ENCODE assay signal across 16 cellular contexts in the genomic region with DNA sequence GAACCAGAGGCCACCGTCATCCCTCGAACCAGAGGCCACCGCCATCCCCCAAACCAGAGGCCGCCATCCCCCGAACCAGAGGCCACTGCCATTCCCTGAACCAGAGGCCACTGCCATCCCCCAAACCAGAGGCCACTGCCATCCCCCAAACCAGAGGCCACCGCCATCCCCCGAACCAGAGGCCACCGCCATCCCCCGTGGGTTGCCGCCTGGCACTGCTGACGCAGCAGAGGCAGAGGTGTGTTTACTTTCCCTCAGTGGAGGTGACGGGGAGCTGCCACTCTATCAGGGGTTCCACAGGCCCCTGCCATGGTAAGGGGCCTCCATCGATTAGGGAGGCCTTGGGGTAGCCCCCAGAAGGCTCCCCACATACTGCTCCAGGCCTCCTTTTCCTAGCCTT. TPM values are rescaled to one million over a fixed set of nuclear protein-coding genes. Genes with fewer than 3 reads are reported as not detected.
A peak's percentile ranks its signal among the peaks of the same experiment; 100 is the strongest.
DNase-seq lines count a peak whose midpoint lies in the region; ATAC-seq and TF ChIP-seq lines count a peak whose summit lies in the region.
"Had no signal": no experiment of that assay in that cellular context is flagged by ENCODE, and none has a peak within 500 bp of the region (broad histone marks: within the 10 kb centered on the region; RNA-seq: fewer than 3 reads in every experiment).

No MANE protein-coding gene starts in this region.

- H2AFZ ChIP-seq in Loucy (ENCODE audit: low read length): no peak overlapping the region

- peaks cover 45% of the 10 kb centered on the region for H3K4me1 Mint-ChIP-seq in activated CD8-positive, alpha-beta memory T cell treated with anti-CD3 and anti-CD28 coated beads, Interleukin-2, amount 10 ng/mL, durations not matched to agents 7 days and 5 days
- H3K4me1 Mint-ChIP-seq in stimulated activated naive B cell treated with anti-CD40 and anti-IgM and Interleukin-4, amounts not matched to agents 10 μg/mL and 1 μg/mL and 100 μg/mL, for 72 hours: peaks cover 55 to 84% of the 10 kb centered on the region in 2 donors

- no peaks in the 10 kb centered on the region for H3K9me3 ChIP-seq in Loucy (ENCODE audit: insufficient read depth, low read depth, low read length)
- H3K9me3 ChIP-seq: A549, SJSA1 had no signal

- no peak for TF ChIP-seq CTCF in Loucy (conservative IDR thresholded peaks at IDR 0.05; ENCODE audit: low read length)

- H3F3A ChIP-seq in Loucy (ENCODE audit: low read depth): no peaks in the 10 kb centered on the region; the same call in 1 of the 2 replicates

- H3K4me1 ChIP-seq in Loucy (ENCODE audit: insufficient read depth, low read length, poor library complexity, severe bottlenecking): peaks cover 64% of the 10 kb centered on the region
- H3K4me1 ChIP-seq: A549, SJSA1 had no signal

- peak overlapping the region; percentile 97 for H3K27ac Mint-ChIP-seq in activated CD8-positive, alpha-beta memory T cell treated with anti-CD3 and anti-CD28 coated beads, Interleukin-2, amount 10 ng/mL, durations not matched to agents 7 days and 5 days
- H3K27ac Mint-ChIP-seq in stimulated activated naive B cell treated with anti-CD40 and anti-IgM and Interleukin-4, amounts not matched to agents 10 μg/mL and 1 μg/mL and 100 μg/mL, for 72 hours: peak overlapping the region; percentile 93
- H3K27ac Mint-ChIP-seq: type B pancreatic cell had no signal

- CTCF ChIA-PET in activated CD8-positive, alpha-beta memory T cell treated with anti-CD3 and anti-CD28 coated beads, Interleukin-2, amount 10 ng/mL, durations not matched to agents 7 days and 5 days (lab: Charles Lee): interaction anchor here (1.4 to 4.2 kb wide), 3 partner anchors 20 to 76 kb away, joined by 6 to 13 read pairs (median 9); no protein-coding TSS in a partner anchor

- ATAC-seq in activated CD8-positive, alpha-beta memory T cell treated with anti-CD3 and anti-CD28 coated beads, Interleukin-2, amount 10 ng/mL, durations not matched to agents 7 days and 5 days: no peak
- ATAC-seq in stimulated activated naive B cell treated with anti-CD40 and anti-IgM and Interleukin-4, amounts not matched to agents 10 μg/mL and 1 μg/mL and 100 μg/mL, for 72 hours (replicated peaks): peak; percentile 0 to 1
- ATAC-seq in SK-N-SH treated with all-trans-retinoic acid at 6 μM for 48 hours (no peak), GM21737 (IDR thresholded peaks at IDR 0.05; ENCODE audit: unreplicated experiment) (no peak)
- no peak for ATAC-seq in activated CD4-positive, CD25-positive, alpha-beta regulatory T cell treated with anti-CD3 and anti-CD28 coated beads, Interleukin-2, amount 50 U/mL, for 24 hours
- ATAC-seq: A549, sciatic nerve had no signal

- no peak for DNase-seq in activated CD8-positive, alpha-beta memory T cell treated with anti-CD3 and anti-CD28 coated beads, Interleukin-2, amount 10 ng/mL, durations not matched to agents 7 days and 5 days
- no peak for DNase-seq in activated CD8-positive, alpha-beta memory T cell treated with anti-CD3 and anti-CD28 coated beads, Interleukin-2, amount 50 U/mL, for 4 hours
- peak in 1 of 61 donors; percentile 49 for DNase-seq in caudate nucleus (lab: John Stamatoyannopoulos, UW)
- no peak for DNase-seq in stimulated activated naive B cell treated with anti-CD40 and anti-IgM and Interleukin-4, amounts not matched to agents 10 μg/mL and 1 μg/mL and 100 μg/mL, for 72 hours
- DNase-seq: activated CD4-positive, alpha-beta memory T cell treated with anti-CD3 and anti-CD28 coated beads, Interleukin-2, amount 10 ng/mL, durations not matched to agents 7 days and 5 days; activated effector memory CD4-positive, alpha-beta T cell treated with anti-CD3 and anti-CD28 coated beads, Interleukin-2, amount 50 U/mL, for 16 hours; KBM-7; NCI-H1436 treated with DMSO at 0.1 percent for 48 hours had no signal

- no peaks in the 10 kb centered on the region for H3K27me3 ChIP-seq in Loucy (ENCODE audit: insufficient read depth, low read length, poor library complexity, severe bottlenecking)

- H3K4me3 ChIP-seq in Loucy (ENCODE audit: low read length, poor library complexity, severe bottlenecking): peak overlapping the region; percentile 70
- H3K4me3 ChIP-seq: A549, SJSA1 had no signal

- H3K36me3 Mint-ChIP-seq in activated CD8-positive, alpha-beta memory T cell treated with anti-CD3 and anti-CD28 coated beads, Interleukin-2, amount 10 ng/mL, durations not matched to agents 7 days and 5 days: no peaks in the 10 kb centered on the region
- H3K36me3 Mint-ChIP-seq in stimulated activated naive B cell treated with anti-CD40 and anti-IgM and Interleukin-4, amounts not matched to agents 10 μg/mL and 1 μg/mL and 100 μg/mL, for 72 hours: peaks cover 7 to 11% of the 10 kb centered on the region in 2 donors
- H3K36me3 Mint-ChIP-seq: type B pancreatic cell had no signal

- no peaks in the 10 kb centered on the region for H3K9me2 ChIP-seq in Loucy (replicated peaks; ENCODE audit: low read depth, low read length)

- H3K79me2 ChIP-seq in Loucy (ENCODE audit: insufficient read depth, low read length): peaks cover 63% of the 10 kb centered on the region

- H3K9ac ChIP-seq in Loucy (ENCODE audit: low read depth, low read length, poor library complexity, severe bottlenecking): peak overlapping the region; percentile 81

- no peaks in the 10 kb centered on the region for H4K20me1 ChIP-seq in Loucy (ENCODE audit: insufficient read depth, low read length, poor library complexity, severe bottlenecking)

- H3K9me3 Mint-ChIP-seq in activated CD8-positive, alpha-beta memory T cell treated with anti-CD3 and anti-CD28 coated beads, Interleukin-2, amount 10 ng/mL, durations not matched to agents 7 days and 5 days (ENCODE audit: low read depth): no peaks in the 10 kb centered on the region
- H3K9me3 Mint-ChIP-seq in stimulated activated naive B cell treated with anti-CD40 and anti-IgM and Interleukin-4, amounts not matched to agents 10 μg/mL and 1 μg/mL and 100 μg/mL, for 72 hours: peaks cover 0 to 4% of the 10 kb centered on the region in 2 donors
- H3K9me3 Mint-ChIP-seq: activated CD4-positive, alpha-beta memory T cell treated with anti-CD3 and anti-CD28 coated beads, Interleukin-2, amount 10 ng/mL, durations not matched to agents 7 days and 5 days; type B pancreatic cell had no signal

- peak overlapping the region; percentile 91 for H3K4me2 ChIP-seq in Loucy (ENCODE audit: low read depth, low read length, poor library complexity, severe bottlenecking)
- H3K4me2 ChIP-seq: A549 had no signal

- peak overlapping the region; percentile 85 for H3K4me3 Mint-ChIP-seq in activated CD8-positive, alpha-beta memory T cell treated with anti-CD3 and anti-CD28 coated beads, Interleukin-2, amount 10 ng/mL, durations not matched to agents 7 days and 5 days
- peak overlapping the region; percentile 89 to 90 for H3K4me3 Mint-ChIP-seq in stimulated activated naive B cell treated with anti-CD40 and anti-IgM and Interleukin-4, amounts not matched to agents 10 μg/mL and 1 μg/mL and 100 μg/mL, for 72 hours
- H3K4me3 Mint-ChIP-seq: activated CD4-positive, alpha-beta memory T cell treated with anti-CD3 and anti-CD28 coated beads, Interleukin-2, amount 10 ng/mL, durations not matched to agents 7 days and 5 days; type B pancreatic cell had no signal

- H3K36me3 ChIP-seq in Loucy (ENCODE audit: insufficient read depth, low read length): no peaks in the 10 kb centered on the region
- H3K36me3 ChIP-seq: SJSA1 had no signal

- H3K27ac ChIP-seq in caudate nucleus (ENCODE audit: low read depth, low read length): peak overlapping the region; percentile 88
- H3K27ac ChIP-seq: A549, SJSA1 had no signal

- peaks cover 25% of the 10 kb centered on the region for H3K27me3 Mint-ChIP-seq in activated CD8-positive, alpha-beta memory T cell treated with anti-CD3 and anti-CD28 coated beads, Interleukin-2, amount 10 ng/mL, durations not matched to agents 7 days and 5 days
- H3K27me3 Mint-ChIP-seq in stimulated activated naive B cell treated with anti-CD40 and anti-IgM and Interleukin-4, amounts not matched to agents 10 μg/mL and 1 μg/mL and 100 μg/mL, for 72 hours: peaks cover 4 to 5% of the 10 kb centered on the region in 2 donors

TF ChIP-seq in SK-N-SH treated with all-trans-retinoic acid at 6 μM for 48 hours, 23 proteins besides CTCF, POLR2A, EP300 and RAD21 (continues in another document):
- TF ChIP-seq, protein P1, sequence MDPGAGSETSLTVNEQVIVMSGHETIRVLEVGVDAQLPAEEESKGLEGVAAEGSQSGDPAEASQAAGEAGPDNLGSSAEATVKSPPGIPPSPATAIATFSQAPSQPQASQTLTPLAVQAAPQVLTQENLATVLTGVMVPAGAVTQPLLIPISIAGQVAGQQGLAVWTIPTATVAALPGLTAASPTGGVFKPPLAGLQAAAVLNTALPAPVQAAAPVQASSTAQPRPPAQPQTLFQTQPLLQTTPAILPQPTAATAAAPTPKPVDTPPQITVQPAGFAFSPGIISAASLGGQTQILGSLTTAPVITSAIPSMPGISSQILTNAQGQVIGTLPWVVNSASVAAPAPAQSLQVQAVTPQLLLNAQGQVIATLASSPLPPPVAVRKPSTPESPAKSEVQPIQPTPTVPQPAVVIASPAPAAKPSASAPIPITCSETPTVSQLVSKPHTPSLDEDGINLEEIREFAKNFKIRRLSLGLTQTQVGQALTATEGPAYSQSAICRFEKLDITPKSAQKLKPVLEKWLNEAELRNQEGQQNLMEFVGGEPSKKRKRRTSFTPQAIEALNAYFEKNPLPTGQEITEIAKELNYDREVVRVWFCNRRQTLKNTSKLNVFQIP (CRISPR knock-in tag; IDR thresholded peaks at IDR 0.05; ENCODE audit: borderline replicate concordance, low read depth): no peak
- TF ChIP-seq ARNTL (CRISPR knock-in tag; IDR thresholded peaks at IDR 0.05; ENCODE audit: borderline replicate concordance, low read depth) (no peak), SNAI2 (CRISPR knock-in tag; IDR thresholded peaks at IDR 0.05) (no peak), ZC3H10 (CRISPR knock-in tag; IDR thresholded peaks at IDR 0.05) (no peak), ZNF70 (CRISPR knock-in tag; IDR thresholded peaks at IDR 0.05) (no peak), ZNF8 (CRISPR knock-in tag; IDR thresholded peaks at IDR 0.05) (no peak), BACH2 (CRISPR knock-in tag; IDR thresholded peaks at IDR 0.05; ENCODE audit: borderline replicate concordance) (no peak)
- TF ChIP-seq, protein P2, sequence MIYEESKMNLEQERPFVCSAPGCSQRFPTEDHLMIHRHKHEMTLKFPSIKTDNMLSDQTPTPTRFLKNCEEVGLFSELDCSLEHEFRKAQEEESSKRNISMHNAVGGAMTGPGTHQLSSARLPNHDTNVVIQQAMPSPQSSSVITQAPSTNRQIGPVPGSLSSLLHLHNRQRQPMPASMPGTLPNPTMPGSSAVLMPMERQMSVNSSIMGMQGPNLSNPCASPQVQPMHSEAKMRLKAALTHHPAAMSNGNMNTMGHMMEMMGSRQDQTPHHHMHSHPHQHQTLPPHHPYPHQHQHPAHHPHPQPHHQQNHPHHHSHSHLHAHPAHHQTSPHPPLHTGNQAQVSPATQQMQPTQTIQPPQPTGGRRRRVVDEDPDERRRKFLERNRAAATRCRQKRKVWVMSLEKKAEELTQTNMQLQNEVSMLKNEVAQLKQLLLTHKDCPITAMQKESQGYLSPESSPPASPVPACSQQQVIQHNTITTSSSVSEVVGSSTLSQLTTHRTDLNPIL (CRISPR knock-in tag; IDR thresholded peaks at IDR 0.05; ENCODE audit: low read depth): no peak

RNA-seq across cellular contexts. Expression of a gene that starts 1.5 kb away (rescaled TPM):
- total RNA-seq in activated CD8-positive, alpha-beta memory T cell treated with anti-CD3 and anti-CD28 coated beads, Interleukin-2, amount 10 ng/mL, durations not matched to agents 7 days and 5 days: 10 to 100 TPM; 37.6 to 71.4 TPM

Comparison
In these comparisons a context has a peak if more than half of its experiments do, and no peak if none do; other contexts are left out.
1. ATAC-seq: peak in stimulated activated naive B cell treated with anti-CD40 and anti-IgM and Interleukin-4, amounts not matched to agents 10 μg/mL and 1 μg/mL and 100 μg/mL, for 72 hours (2 of 2); none in activated CD8-positive, alpha-beta memory T cell treated with anti-CD3 and anti-CD28 coated beads, Interleukin-2, amount 10 ng/mL, durations not matched to agents 7 days and 5 days (single experiment), SK-N-SH treated with all-trans-retinoic acid at 6 μM for 48 hours (single experiment), GM21737 (single experiment) and activated CD4-positive, CD25-positive, alpha-beta regulatory T cell treated with anti-CD3 and anti-CD28 coated beads, Interleukin-2, amount 50 U/mL, for 24 hours (0 of 2).